Comparison of ENCODE assay signal across 7 cellular contexts in genomic region chr12:2690348-2691000, GRCh38.
A peak's percentile ranks its signal among the peaks of the same experiment; 100 is the strongest.
DNase-seq lines count a peak whose midpoint lies in the region; ATAC-seq and TF ChIP-seq lines count a peak whose summit lies in the region.

No MANE protein-coding gene starts in this region.

- H3K9me3 ChIP-seq in OCI-LY7 (ENCODE audit: low read length) = no peaks in the 10 kb centered on the region

- CTCF ChIA-PET in OCI-LY7 (lab: Charles Lee; ENCODE audit: unreplicated experiment) = no interaction called here

- TF ChIP-seq CTCF in GM12865 (IDR thresholded peaks at IDR 0.05; ENCODE audit: insufficient read depth, low read depth, low read length, missing control alignments) = no peak
- no peak for TF ChIP-seq CTCF in OCI-LY7 (conservative IDR thresholded peaks at IDR 0.05; ENCODE audit: low read length)
- no peak for TF ChIP-seq CTCF in foreskin fibroblast (IDR thresholded peaks at IDR 0.05; ENCODE audit: low read depth, low read length)

- H4K20me1 ChIP-seq in OCI-LY7 (ENCODE audit: insufficient read depth, low read length) = no peaks in the 10 kb centered on the region

- no peak for ATAC-seq in HG03108 (IDR thresholded peaks at IDR 0.05; ENCODE audit: unreplicated experiment)

- no peaks in the 10 kb centered on the region for H3K36me3 ChIP-seq in OCI-LY7 (ENCODE audit: insufficient read depth, low read length)

- no peaks in the 10 kb centered on the region for H3K79me2 ChIP-seq in OCI-LY7 (ENCODE audit: insufficient read depth, low read depth, low read length)

- intact Hi-C loops in OCI-LY7 (cut with micrococcal nuclease; ENCODE audit: unreplicated experiment) = no loop called here

- DNase-seq in GM12865 (ENCODE audit: low read depth) = no peak
- DNase-seq in OCI-LY7 (ENCODE audit: low spot score) = no peak
- DNase-seq in foreskin fibroblast = no peak
- peak; percentile 32 for DNase-seq in retina
- no peak for DNase-seq in NCI-H345 treated with DMSO at 0.1 percent for 48 hours (lab: John Stamatoyannopoulos, UW; ENCODE audit: unreplicated experiment)
- DNase-seq in NK-92 (lab: John Stamatoyannopoulos, UW; ENCODE audit: unreplicated experiment) = no peak

- H3K27ac ChIP-seq in OCI-LY7 (ENCODE audit: low read depth, low read length, poor library complexity, severe bottlenecking) = no peak overlapping the region

- H3K4me3 ChIP-seq in GM12865 (ENCODE audit: low read depth, low read length) (peak overlapping the region; percentile 17), OCI-LY7 (ENCODE audit: low read depth, low read length, poor library complexity, severe bottlenecking) (no peak overlapping the region), foreskin fibroblast (ENCODE audit: low read depth in 1 of 2, low read length in 2 of 2) (peak overlapping the region; percentile 22 to 31)

- H3K4me1 ChIP-seq in OCI-LY7 (ENCODE audit: insufficient read depth, low read length, poor library complexity, severe bottlenecking) = no peaks in the 10 kb centered on the region

- peak overlapping the region; percentile 54; the same call in 1 of the 2 replicates for H3K4me2 ChIP-seq in OCI-LY7 (ENCODE audit: low read length)

- H2AFZ ChIP-seq in OCI-LY7 (ENCODE audit: low read length) = no peak overlapping the region

- POLR2A ChIA-PET in OCI-LY7 (lab: Charles Lee) = no interaction called here

- BruUV-seq in OCI-LY7 (replicated peaks; lab: Mats Ljungman, UMichigan) = no TSS peak

- no peaks in the 10 kb centered on the region for H3K9me2 ChIP-seq in OCI-LY7 (ENCODE audit: insufficient read depth, low read length)
